ENCODE assay signal across 8 cellular contexts in genomic region chrX:117010243-117010642, GRCh38.
"Had no signal": no experiment of that assay in that cellular context is flagged by ENCODE, and none has a peak within 500 bp of the region (broad histone marks: within the 10 kb centered on the region; RNA-seq: fewer than 3 reads in every experiment).

No MANE protein-coding gene starts in this region.

- DNase-seq: GDM1, GF-D8 had no signal

- H3K4me3 ChIP-seq: GM12878 had no signal

- FAIRE-seq: G401.6, GM12878, GM12891, GM12892, GM18507, GM19239 had no signal

- ATAC-seq: GM12878 had no signal
